1 cellular context compared by ENCODE assay signal in genomic region chr1:169339773-169340172, GRCh38.
TF ChIP-seq lines count a peak whose summit lies in the region.

No MANE protein-coding gene starts in this region.

TF ChIP-seq in K562, 482 proteins besides CTCF, POLR2A, EP300 and RAD21:
- no peak for TF ChIP-seq ZNF384 (IDR thresholded peaks at IDR 0.05; ENCODE audit: low read depth, low read length)
- 0 out of 2 replicates have a peak, but pooled peaks have one; percentile 18 for TF ChIP-seq HMBOX1 (IDR thresholded peaks at IDR 0.05)
- no peak for TF ChIP-seq ZNF395 (CRISPR knock-in tag; IDR thresholded peaks at IDR 0.05)
- TF ChIP-seq CXXC5 (CRISPR knock-in tag; IDR thresholded peaks at IDR 0.05) = 0 out of 2 replicates have a peak, but pooled peaks have one; percentile 20
- no peak for TF ChIP-seq SNRNP70 (optimal IDR thresholded peaks at IDR 0.05; ENCODE audit: low read depth, low read length)
